In genomic region chr12:69480698-69481097, GRCh38 we compare ENCODE assay signal across 28 cellular contexts.
"Had no signal": no experiment of that assay in that cellular context is flagged by ENCODE, and none has a peak within 500 bp of the region (broad histone marks: within the 10 kb centered on the region; RNA-seq: fewer than 3 reads in every experiment).

No MANE protein-coding gene starts in this region.

- H3K9me3 Mint-ChIP-seq: stimulated activated effector memory CD8-positive, alpha-beta T cell treated with anti-CD3 and anti-CD28 coated beads, Interleukin-12 subunit alpha, Interleukin-12 subunit beta, amount 100 ng/mL, for 72 hours; stimulated activated memory B cell treated with anti-CD40 and anti-IgM and Interleukin-4, amounts not matched to agents 10 μg/mL and 1 μg/mL and 100 μg/mL, for 72 hours; stimulated activated naive B cell treated with anti-CD40 and anti-IgM and Interleukin-4, amounts not matched to agents 10 μg/mL and 1 μg/mL and 100 μg/mL, for 72 hours; stimulated activated naive CD8-positive, alpha-beta T cell treated with anti-CD3 and anti-CD28 coated beads, Interleukin-15, amount 100 ng/mL, for 72 hours; stimulated activated naive CD8-positive, alpha-beta T cell treated with anti-CD3 and anti-CD28 coated beads, Interleukin-15, Interleukin-2, amounts not matched to agents 100 ng/mL and 50 ng/mL, for 24 hours; type B pancreatic cell had no signal

- FAIRE-seq: urothelium cell line had no signal

- H3K4me3 ChIP-seq: stomach, suprapubic skin, testis, thoracic aorta, thyroid gland, tibial artery, tibial nerve, transverse colon, upper lobe of left lung, upper lobe of right lung, uterus, vagina had no signal

- H3K27me3 Mint-ChIP-seq: stimulated activated memory B cell treated with anti-CD40 and anti-IgM and Interleukin-4, amounts not matched to agents 10 μg/mL and 1 μg/mL and 100 μg/mL, for 72 hours; stimulated activated naive B cell treated with anti-CD40 and anti-IgM and Interleukin-4, amounts not matched to agents 10 μg/mL and 1 μg/mL and 100 μg/mL, for 72 hours; stimulated activated naive CD8-positive, alpha-beta T cell treated with anti-CD3 and anti-CD28 coated beads, Interleukin-15, amount 100 ng/mL, for 72 hours; stimulated activated naive CD8-positive, alpha-beta T cell treated with anti-CD3 and anti-CD28 coated beads, Interleukin-15, Interleukin-2, amounts not matched to agents 100 ng/mL and 50 ng/mL, for 24 hours; type B pancreatic cell had no signal

- H3K27ac ChIP-seq: stomach, suprapubic skin, testis, thoracic aorta, thyroid gland, tibial artery, tibial nerve, transverse colon, upper lobe of left lung, upper lobe of right lung, uterus, vagina had no signal

- H3K4me3 Mint-ChIP-seq: stimulated activated effector memory CD8-positive, alpha-beta T cell treated with anti-CD3 and anti-CD28 coated beads, Interleukin-12 subunit alpha, Interleukin-12 subunit beta, amount 100 ng/mL, for 72 hours; stimulated activated memory B cell treated with anti-CD40 and anti-IgM and Interleukin-4, amounts not matched to agents 10 μg/mL and 1 μg/mL and 100 μg/mL, for 72 hours; stimulated activated naive B cell treated with anti-CD40 and anti-IgM and Interleukin-4, amounts not matched to agents 10 μg/mL and 1 μg/mL and 100 μg/mL, for 72 hours; stimulated activated naive CD8-positive, alpha-beta T cell treated with anti-CD3 and anti-CD28 coated beads, Interleukin-15, amount 100 ng/mL, for 72 hours; stimulated activated naive CD8-positive, alpha-beta T cell treated with anti-CD3 and anti-CD28 coated beads, Interleukin-15, Interleukin-2, amounts not matched to agents 100 ng/mL and 50 ng/mL, for 24 hours; type B pancreatic cell had no signal

- H3K27me3 ChIP-seq: stomach, suprapubic skin, testis, thyroid gland, tibial artery, tibial nerve, transverse colon, upper lobe of left lung, upper lobe of right lung, uterus, vagina had no signal

- ATAC-seq: stimulated activated effector memory CD8-positive, alpha-beta T cell treated with anti-CD3 and anti-CD28 coated beads, Interleukin-12 subunit alpha, Interleukin-12 subunit beta, amount 100 ng/mL, for 72 hours; stimulated activated memory B cell treated with anti-CD40 and anti-IgM and Interleukin-4, amounts not matched to agents 10 μg/mL and 1 μg/mL and 100 μg/mL, for 72 hours; stimulated activated naive B cell treated with anti-CD40 and anti-IgM and Interleukin-4, amounts not matched to agents 10 μg/mL and 1 μg/mL and 100 μg/mL, for 72 hours; stimulated activated naive CD8-positive, alpha-beta T cell treated with anti-CD3 and anti-CD28 coated beads, Interleukin-15, amount 100 ng/mL, for 72 hours; stimulated activated naive CD8-positive, alpha-beta T cell treated with anti-CD3 and anti-CD28 coated beads, Interleukin-15, Interleukin-2, amounts not matched to agents 100 U/mL and 50 U/mL, for 24 hours; upper lobe of right lung had no signal

- H3K36me3 Mint-ChIP-seq: stimulated activated effector memory CD8-positive, alpha-beta T cell treated with anti-CD3 and anti-CD28 coated beads, Interleukin-12 subunit alpha, Interleukin-12 subunit beta, amount 100 ng/mL, for 72 hours had no signal

- DNase-seq: stimulated activated CD4-positive, alpha-beta T cell treated with anti-CD3 and anti-CD28 coated beads, Interleukin-2, amount 100 ng/mL, for 48 hours; stimulated activated CD4-positive, alpha-beta T cell treated with anti-CD3 and anti-CD28 coated beads, Interleukin-4, amount 100 ng/mL, for 1 hour; stimulated activated CD4-positive, alpha-beta T cell treated with anti-CD3 and anti-CD28 coated beads, Interleukin-4, amount 100 ng/mL, for 24 hours; stimulated activated CD4-positive, alpha-beta T cell treated with anti-CD3 and anti-CD28 coated beads, Interleukin-4, amount 100 ng/mL, for 4 hours; stimulated activated CD8-positive, alpha-beta memory T cell treated with anti-CD3 and anti-CD28 coated beads, Interleukin-4, amount 100 ng/mL, for 48 hours; stimulated activated naive B cell treated with anti-CD40 and anti-IgM and Interleukin-4, amounts not matched to agents 10 μg/mL and 1 μg/mL and 100 μg/mL, for 72 hours; stimulated activated naive CD4-positive, alpha-beta T cell; stimulated activated naive CD4-positive, alpha-beta T cell treated with Interleukin-2 at 50 U/mL for 16 hours; stimulated activated naive CD8-positive, alpha-beta T cell treated with anti-CD3 and anti-CD28 coated beads, Interleukin-15, amount 100 ng/mL, for 72 hours; stimulated activated naive CD8-positive, alpha-beta T cell treated with anti-CD3 and anti-CD28 coated beads, Interleukin-15, Interleukin-2, amounts not matched to agents 100 U/mL and 50 U/mL, for 24 hours; stomach; substantia nigra; testis; thyroid gland; tibial artery; transverse colon; upper lobe of left lung; upper lobe of right lung; uterus had no signal

- H3K36me3 ChIP-seq: suprapubic skin, thoracic aorta, thyroid gland, tibial artery, tibial nerve, transverse colon, upper lobe of left lung, upper lobe of right lung, uterus, vagina had no signal

- H3K27ac Mint-ChIP-seq: stimulated activated effector memory CD8-positive, alpha-beta T cell treated with anti-CD3 and anti-CD28 coated beads, Interleukin-12 subunit alpha, Interleukin-12 subunit beta, amount 100 ng/mL, for 72 hours; stimulated activated memory B cell treated with anti-CD40 and anti-IgM and Interleukin-4, amounts not matched to agents 10 μg/mL and 1 μg/mL and 100 μg/mL, for 72 hours; stimulated activated naive B cell treated with anti-CD40 and anti-IgM and Interleukin-4, amounts not matched to agents 10 μg/mL and 1 μg/mL and 100 μg/mL, for 72 hours; stimulated activated naive CD8-positive, alpha-beta T cell treated with anti-CD3 and anti-CD28 coated beads, Interleukin-15, amount 100 ng/mL, for 72 hours; stimulated activated naive CD8-positive, alpha-beta T cell treated with anti-CD3 and anti-CD28 coated beads, Interleukin-15, Interleukin-2, amounts not matched to agents 100 ng/mL and 50 ng/mL, for 24 hours; type B pancreatic cell had no signal

- H3K9me3 ChIP-seq: stomach, suprapubic skin, testis, thoracic aorta, thyroid gland, tibial artery, tibial nerve, transverse colon, upper lobe of left lung, upper lobe of right lung, uterus, vagina had no signal
